In the genomic region with DNA sequence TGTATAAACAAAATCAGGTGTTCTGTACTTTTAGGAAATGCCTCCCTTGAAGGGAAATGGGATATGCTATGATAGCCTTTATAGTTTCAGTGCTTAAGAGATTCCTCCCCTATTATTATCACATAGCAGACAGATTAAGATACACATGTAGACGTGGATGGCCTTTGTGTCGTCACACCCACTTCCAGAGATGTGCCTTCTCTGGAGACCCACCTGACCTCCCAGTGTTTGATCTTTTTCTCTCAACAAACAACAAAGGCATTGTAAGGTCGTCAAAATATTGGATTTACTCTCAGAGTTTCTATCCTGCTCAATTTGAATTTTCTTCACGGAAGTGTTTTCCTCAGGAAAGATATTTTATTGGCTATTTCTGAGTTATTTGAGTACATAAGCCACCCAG, we compare ENCODE assay signal across 1 cellular context.
TF ChIP-seq lines count a peak whose summit lies in the region.

No MANE protein-coding gene starts in this region.

TF ChIP-seq in HepG2, 621 proteins besides CTCF, POLR2A, EP300 and RAD21 (continued from another document):
- TF ChIP-seq ZNF792 (CRISPR knock-in tag; IDR thresholded peaks at IDR 0.05) (no peak), ETV5 (CRISPR knock-in tag; IDR thresholded peaks at IDR 0.05; ENCODE audit: borderline replicate concordance) (peak; percentile 17; the same call in 1 of the 2 replicates), SIN3A (IDR thresholded peaks at IDR 0.05; ENCODE audit: borderline replicate concordance, low read depth, low read length) (0 out of 2 replicates have a peak, but pooled peaks have one; percentile 18), ELF3 (CRISPR knock-in tag; IDR thresholded peaks at IDR 0.05) (0 out of 2 replicates have a peak, but pooled peaks have one; percentile 34), TBP (CRISPR knock-in tag; IDR thresholded peaks at IDR 0.05) (no peak), NFATC3 (CRISPR knock-in tag; IDR thresholded peaks at IDR 0.05) (no peak), SOX13 (IDR thresholded peaks at IDR 0.05) (no peak), SOX13 (CRISPR knock-in tag; conservative IDR thresholded peaks at IDR 0.05 in 1 of 2, IDR thresholded peaks at IDR 0.05 in 1 of 2) (peak in 1 of 2 experiments; percentile 87; a peak in 2 of 4 replicates), ZC3H4 (CRISPR knock-in tag; IDR thresholded peaks at IDR 0.05; ENCODE audit: borderline replicate concordance) (no peak), CEBPG (CRISPR knock-in tag; IDR thresholded peaks at IDR 0.05) (peak; percentile 39; the same call in 1 of the 2 replicates), FOXA3 (CRISPR knock-in tag; IDR thresholded peaks at IDR 0.05) (peak; percentile 60), ZBTB21 (CRISPR knock-in tag; IDR thresholded peaks at IDR 0.05) (peak; percentile 38; the same call in 1 of the 2 replicates), ZMAT3 (CRISPR knock-in tag; conservative IDR thresholded peaks at IDR 0.05) (no peak), HCFC1 (IDR thresholded peaks at IDR 0.05; ENCODE audit: low read depth, low read length) (no peak), BCL6 (CRISPR knock-in tag; IDR thresholded peaks at IDR 0.05) (peak; percentile 55; the same call in 1 of the 2 replicates), RFX1 (IDR thresholded peaks at IDR 0.05) (no peak), RXRB (CRISPR knock-in tag; IDR thresholded peaks at IDR 0.05; ENCODE audit: borderline replicate concordance) (peak; percentile 37; the same call in 1 of the 2 replicates), TEAD3 (CRISPR knock-in tag; optimal IDR thresholded peaks at IDR 0.05; ENCODE audit: borderline replicate concordance) (peak; percentile 19), ZFX (CRISPR knock-in tag; IDR thresholded peaks at IDR 0.05; ENCODE audit: low read depth) (no peak), ERF (CRISPR knock-in tag; IDR thresholded peaks at IDR 0.05) (0 out of 2 replicates have a peak, but pooled peaks have one; percentile 9), SMYD3 (CRISPR knock-in tag; IDR thresholded peaks at IDR 0.05) (no peak), POLR2AphosphoS5 (IDR thresholded peaks at IDR 0.05; ENCODE audit: low read depth, low read length) (no peak), POGZ (CRISPR knock-in tag; IDR thresholded peaks at IDR 0.05) (peak; percentile 61), ZNF563 (CRISPR knock-in tag; IDR thresholded peaks at IDR 0.05) (no peak), ZSCAN9 (CRISPR knock-in tag; IDR thresholded peaks at IDR 0.05; ENCODE audit: borderline replicate concordance) (no peak), MXI1 (IDR thresholded peaks at IDR 0.05; ENCODE audit: borderline replicate concordance, low read depth, low read length) (no peak), RARG (CRISPR knock-in tag; IDR thresholded peaks at IDR 0.05; ENCODE audit: low read depth) (no peak), PAWR (CRISPR knock-in tag; IDR thresholded peaks at IDR 0.05; ENCODE audit: borderline replicate concordance) (no peak), TCF7 (IDR thresholded peaks at IDR 0.05; ENCODE audit: low read depth) (peak; percentile 77)
- TF ChIP-seq, protein P1, sequence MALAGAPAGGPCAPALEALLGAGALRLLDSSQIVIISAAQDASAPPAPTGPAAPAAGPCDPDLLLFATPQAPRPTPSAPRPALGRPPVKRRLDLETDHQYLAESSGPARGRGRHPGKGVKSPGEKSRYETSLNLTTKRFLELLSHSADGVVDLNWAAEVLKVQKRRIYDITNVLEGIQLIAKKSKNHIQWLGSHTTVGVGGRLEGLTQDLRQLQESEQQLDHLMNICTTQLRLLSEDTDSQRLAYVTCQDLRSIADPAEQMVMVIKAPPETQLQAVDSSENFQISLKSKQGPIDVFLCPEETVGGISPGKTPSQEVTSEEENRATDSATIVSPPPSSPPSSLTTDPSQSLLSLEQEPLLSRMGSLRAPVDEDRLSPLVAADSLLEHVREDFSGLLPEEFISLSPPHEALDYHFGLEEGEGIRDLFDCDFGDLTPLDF (CRISPR knock-in tag; IDR thresholded peaks at IDR 0.05), result no peak
- TF ChIP-seq, protein P2, sequence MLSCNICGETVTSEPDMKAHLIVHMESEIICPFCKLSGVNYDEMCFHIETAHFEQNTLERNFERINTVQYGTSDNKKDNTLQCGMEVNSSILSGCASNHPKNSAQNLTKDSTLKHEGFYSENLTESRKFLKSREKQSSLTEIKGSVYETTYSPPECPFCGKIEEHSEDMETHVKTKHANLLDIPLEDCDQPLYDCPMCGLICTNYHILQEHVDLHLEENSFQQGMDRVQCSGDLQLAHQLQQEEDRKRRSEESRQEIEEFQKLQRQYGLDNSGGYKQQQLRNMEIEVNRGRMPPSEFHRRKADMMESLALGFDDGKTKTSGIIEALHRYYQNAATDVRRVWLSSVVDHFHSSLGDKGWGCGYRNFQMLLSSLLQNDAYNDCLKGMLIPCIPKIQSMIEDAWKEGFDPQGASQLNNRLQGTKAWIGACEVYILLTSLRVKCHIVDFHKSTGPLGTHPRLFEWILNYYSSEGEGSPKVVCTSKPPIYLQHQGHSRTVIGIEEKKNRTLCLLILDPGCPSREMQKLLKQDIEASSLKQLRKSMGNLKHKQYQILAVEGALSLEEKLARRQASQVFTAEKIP (CRISPR knock-in tag; IDR thresholded peaks at IDR 0.05; ENCODE audit: borderline replicate concordance), result no peak
- TF ChIP-seq, protein P3, sequence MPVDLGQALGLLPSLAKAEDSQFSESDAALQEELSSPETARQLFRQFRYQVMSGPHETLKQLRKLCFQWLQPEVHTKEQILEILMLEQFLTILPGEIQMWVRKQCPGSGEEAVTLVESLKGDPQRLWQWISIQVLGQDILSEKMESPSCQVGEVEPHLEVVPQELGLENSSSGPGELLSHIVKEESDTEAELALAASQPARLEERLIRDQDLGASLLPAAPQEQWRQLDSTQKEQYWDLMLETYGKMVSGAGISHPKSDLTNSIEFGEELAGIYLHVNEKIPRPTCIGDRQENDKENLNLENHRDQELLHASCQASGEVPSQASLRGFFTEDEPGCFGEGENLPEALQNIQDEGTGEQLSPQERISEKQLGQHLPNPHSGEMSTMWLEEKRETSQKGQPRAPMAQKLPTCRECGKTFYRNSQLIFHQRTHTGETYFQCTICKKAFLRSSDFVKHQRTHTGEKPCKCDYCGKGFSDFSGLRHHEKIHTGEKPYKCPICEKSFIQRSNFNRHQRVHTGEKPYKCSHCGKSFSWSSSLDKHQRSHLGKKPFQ (CRISPR knock-in tag; IDR thresholded peaks at IDR 0.05; ENCODE audit: insufficient replicate concordance), result no peak
- TF ChIP-seq, protein P4, sequence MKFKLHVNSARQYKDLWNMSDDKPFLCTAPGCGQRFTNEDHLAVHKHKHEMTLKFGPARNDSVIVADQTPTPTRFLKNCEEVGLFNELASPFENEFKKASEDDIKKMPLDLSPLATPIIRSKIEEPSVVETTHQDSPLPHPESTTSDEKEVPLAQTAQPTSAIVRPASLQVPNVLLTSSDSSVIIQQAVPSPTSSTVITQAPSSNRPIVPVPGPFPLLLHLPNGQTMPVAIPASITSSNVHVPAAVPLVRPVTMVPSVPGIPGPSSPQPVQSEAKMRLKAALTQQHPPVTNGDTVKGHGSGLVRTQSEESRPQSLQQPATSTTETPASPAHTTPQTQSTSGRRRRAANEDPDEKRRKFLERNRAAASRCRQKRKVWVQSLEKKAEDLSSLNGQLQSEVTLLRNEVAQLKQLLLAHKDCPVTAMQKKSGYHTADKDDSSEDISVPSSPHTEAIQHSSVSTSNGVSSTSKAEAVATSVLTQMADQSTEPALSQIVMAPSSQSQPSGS (CRISPR knock-in tag; IDR thresholded peaks at IDR 0.05), result no peak
- TF ChIP-seq, protein P5, sequence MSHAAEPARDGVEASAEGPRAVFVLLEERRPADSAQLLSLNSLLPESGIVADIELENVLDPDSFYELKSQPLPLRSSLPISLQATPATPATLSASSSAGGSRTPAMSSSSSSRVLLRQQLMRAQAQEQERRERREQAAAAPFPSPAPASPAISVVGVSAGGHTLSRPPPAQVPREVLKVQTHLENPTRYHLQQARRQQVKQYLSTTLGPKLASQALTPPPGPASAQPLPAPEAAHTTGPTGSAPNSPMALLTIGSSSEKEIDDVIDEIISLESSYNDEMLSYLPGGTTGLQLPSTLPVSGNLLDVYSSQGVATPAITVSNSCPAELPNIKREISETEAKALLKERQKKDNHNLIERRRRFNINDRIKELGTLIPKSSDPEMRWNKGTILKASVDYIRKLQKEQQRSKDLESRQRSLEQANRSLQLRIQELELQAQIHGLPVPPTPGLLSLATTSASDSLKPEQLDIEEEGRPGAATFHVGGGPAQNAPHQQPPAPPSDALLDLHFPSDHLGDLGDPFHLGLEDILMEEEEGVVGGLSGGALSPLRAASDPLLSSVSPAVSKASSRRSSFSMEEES (CRISPR knock-in tag; IDR thresholded peaks at IDR 0.05), result peak; percentile 49; the same call in 1 of the 2 replicates
- TF ChIP-seq, protein P6, sequence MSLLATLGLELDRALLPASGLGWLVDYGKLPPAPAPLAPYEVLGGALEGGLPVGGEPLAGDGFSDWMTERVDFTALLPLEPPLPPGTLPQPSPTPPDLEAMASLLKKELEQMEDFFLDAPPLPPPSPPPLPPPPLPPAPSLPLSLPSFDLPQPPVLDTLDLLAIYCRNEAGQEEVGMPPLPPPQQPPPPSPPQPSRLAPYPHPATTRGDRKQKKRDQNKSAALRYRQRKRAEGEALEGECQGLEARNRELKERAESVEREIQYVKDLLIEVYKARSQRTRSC (CRISPR knock-in tag; IDR thresholded peaks at IDR 0.05; ENCODE audit: low read depth), result no peak
- TF ChIP-seq, protein P7, sequence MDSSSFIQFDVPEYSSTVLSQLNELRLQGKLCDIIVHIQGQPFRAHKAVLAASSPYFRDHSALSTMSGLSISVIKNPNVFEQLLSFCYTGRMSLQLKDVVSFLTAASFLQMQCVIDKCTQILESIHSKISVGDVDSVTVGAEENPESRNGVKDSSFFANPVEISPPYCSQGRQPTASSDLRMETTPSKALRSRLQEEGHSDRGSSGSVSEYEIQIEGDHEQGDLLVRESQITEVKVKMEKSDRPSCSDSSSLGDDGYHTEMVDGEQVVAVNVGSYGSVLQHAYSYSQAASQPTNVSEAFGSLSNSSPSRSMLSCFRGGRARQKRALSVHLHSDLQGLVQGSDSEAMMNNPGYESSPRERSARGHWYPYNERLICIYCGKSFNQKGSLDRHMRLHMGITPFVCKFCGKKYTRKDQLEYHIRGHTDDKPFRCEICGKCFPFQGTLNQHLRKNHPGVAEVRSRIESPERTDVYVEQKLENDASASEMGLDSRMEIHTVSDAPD (CRISPR knock-in tag; IDR thresholded peaks at IDR 0.05), result no peak
